Comparison of ENCODE assay signal across 9 cellular contexts in genomic region chr15:38129531-38130199, GRCh38.
DNase-seq lines count a peak whose midpoint lies in the region; ATAC-seq lines count a peak whose summit lies in the region.
"Had no signal": no experiment of that assay in that cellular context is flagged by ENCODE, and none has a peak within 500 bp of the region (broad histone marks: within the 10 kb centered on the region; RNA-seq: fewer than 3 reads in every experiment).

No MANE protein-coding gene starts in this region.

- no peaks in the 10 kb centered on the region for H3K36me3 ChIP-seq in SK-N-MC (ENCODE audit: insufficient read depth, low read length)
- H3K36me3 ChIP-seq: cardiac muscle cell had no signal

- peak overlapping the region; percentile 61 for H3K4me3 ChIP-seq in SK-N-MC
- H3K4me3 ChIP-seq: cardiac muscle cell had no signal

- no peak for DNase-seq in activated CD4-positive, CD25-positive, alpha-beta regulatory T cell treated with anti-CD3 and anti-CD28 coated beads, Interleukin-2, amount 50 U/mL, for 72 hours
- DNase-seq in SK-N-MC (ENCODE audit: low read depth, low spot score) (no peak), fibroblast of gingiva (ENCODE audit: low read depth) (peak; percentile 100), occipital lobe (lab: John Stamatoyannopoulos, UW) (peak; percentile 89), NCI-H524 treated with DMSO at 0.1 percent for 48 hours (lab: John Stamatoyannopoulos, UW) (no peak)
- no peak for DNase-seq in effector CD8-positive, alpha-beta T cell (lab: John Stamatoyannopoulos, UW)

- H3K9me3 ChIP-seq in SK-N-MC (ENCODE audit: low read depth, low read length) = no peaks in the 10 kb centered on the region

- H3K27ac ChIP-seq in SK-N-MC = peak overlapping the region; percentile 81
- H3K27ac ChIP-seq: cardiac muscle cell had no signal

- ATAC-seq in activated CD4-positive, CD25-positive, alpha-beta regulatory T cell treated with anti-CD3 and anti-CD28 coated beads, Interleukin-2, amount 50 U/mL, for 24 hours = peak; percentile 32 to 54
- peak; percentile 74 for ATAC-seq in HG02885 (IDR thresholded peaks at IDR 0.05; ENCODE audit: poor library complexity, unreplicated experiment)

- no peak overlapping the region for H3K9ac ChIP-seq in SK-N-MC (ENCODE audit: insufficient read length)

Comparison
In these comparisons a context has a peak if more than half of its experiments do, and no peak if none do; other contexts are left out.
1. DNase-seq: peak in fibroblast of gingiva (single experiment) and occipital lobe (single experiment); none in activated CD4-positive, CD25-positive, alpha-beta regulatory T cell treated with anti-CD3 and anti-CD28 coated beads, Interleukin-2, amount 50 U/mL, for 72 hours (single experiment), SK-N-MC (single experiment), NCI-H524 treated with DMSO at 0.1 percent for 48 hours (single experiment) and effector CD8-positive, alpha-beta T cell (single experiment).